In genomic region chr6:82270791-82271392, GRCh38 we compare ENCODE assay signal across 8 cellular contexts. TPM values are rescaled to one million over a fixed set of nuclear protein-coding genes. Genes with fewer than 3 reads are reported as not detected.
DNase-seq lines count a peak whose midpoint lies in the region; ATAC-seq, FAIRE-seq and TF ChIP-seq lines count a peak whose summit lies in the region.

No MANE protein-coding gene starts in this region.

- DNase-seq in CD4-positive, CD25-positive, alpha-beta regulatory T cell = peak in 2 of 3 donors; percentile 42 to 49
- DNase-seq in HPDE6-E6E7 (ENCODE audit: extremely low spot score) (peak; percentile 47), RCC 7860 (ENCODE audit: low spot score) (peak; percentile 50), progenitor cell of endocrine pancreas (ENCODE audit: low spot score, unreplicated experiment) (no peak)
- no peak for DNase-seq in NK-92 treated with Interleukin-12 subunit alpha and Interleukin-12 subunit beta, amount 100 ng/mL, for 24 hours (lab: John Stamatoyannopoulos, UW)

- no peaks in the 10 kb centered on the region for H3K36me3 ChIP-seq in CD4-positive, CD25-positive, alpha-beta regulatory T cell (ENCODE audit: control insufficient read depth, insufficient read depth, low read length)

- H3K36me3 Mint-ChIP-seq in CD4-positive, CD25-positive, alpha-beta regulatory T cell = no peaks in the 10 kb centered on the region
- H3K36me3 Mint-ChIP-seq in progenitor cell of endocrine pancreas (ENCODE audit: insufficient read depth) = no peaks in the 10 kb centered on the region

- no peaks in the 10 kb centered on the region for H3K27me3 ChIP-seq in CD4-positive, CD25-positive, alpha-beta regulatory T cell (ENCODE audit: control insufficient read depth, insufficient read depth, low read length)

- no peak overlapping the region for H3K4me3 ChIP-seq in CD4-positive, CD25-positive, alpha-beta regulatory T cell (ENCODE audit: low read depth, low read length)

- peaks cover 0 to 2% (median 0%) of the 10 kb centered on the region in 7 donors for H3K9me3 Mint-ChIP-seq in CD4-positive, CD25-positive, alpha-beta regulatory T cell
- H3K9me3 Mint-ChIP-seq in progenitor cell of endocrine pancreas (ENCODE audit: low read depth) = no peaks in the 10 kb centered on the region

- FAIRE-seq in RCC 7860 (lab: Jason Lieb, UNC) = peak; percentile 77

- peaks cover 12% of the 10 kb centered on the region for H3K27me3 Mint-ChIP-seq in CD4-positive, CD25-positive, alpha-beta regulatory T cell
- peaks cover 3% of the 10 kb centered on the region for H3K27me3 Mint-ChIP-seq in progenitor cell of endocrine pancreas

- no peaks in the 10 kb centered on the region for H3K4me1 ChIP-seq in CD4-positive, CD25-positive, alpha-beta regulatory T cell (ENCODE audit: control insufficient read depth, insufficient read depth, low read length, poor library complexity, severe bottlenecking)

- no peak overlapping the region for H3K27ac ChIP-seq in CD4-positive, CD25-positive, alpha-beta regulatory T cell (ENCODE audit: insufficient read depth, low read length, poor library complexity, severe bottlenecking)

- peak; percentile 43 to 46 for ATAC-seq in CD4-positive, CD25-positive, alpha-beta regulatory T cell (ENCODE audit: low read depth in 2 of 2)
- ATAC-seq in GM18861 (IDR thresholded peaks at IDR 0.05; ENCODE audit: unreplicated experiment) (peak; percentile 78), esophagus mucosa (peak; percentile 49), HG02981 (IDR thresholded peaks at IDR 0.05; ENCODE audit: unreplicated experiment) (no peak)

- TF ChIP-seq CTCF in progenitor cell of endocrine pancreas (IDR thresholded peaks at IDR 0.05; ENCODE audit: unreplicated experiment) = peak; percentile 80

- no peak overlapping the region for H3K4me3 Mint-ChIP-seq in CD4-positive, CD25-positive, alpha-beta regulatory T cell
- no peak overlapping the region for H3K4me3 Mint-ChIP-seq in progenitor cell of endocrine pancreas (ENCODE audit: low read depth)

- no peaks in the 10 kb centered on the region for H3K9me3 ChIP-seq in CD4-positive, CD25-positive, alpha-beta regulatory T cell (ENCODE audit: control insufficient read depth in 2 of 2, low read length in 2 of 2)

- peaks cover 0 to 6% (median 0%) of the 10 kb centered on the region in 4 donors for H3K4me1 Mint-ChIP-seq in CD4-positive, CD25-positive, alpha-beta regulatory T cell
- H3K4me1 Mint-ChIP-seq in progenitor cell of endocrine pancreas (ENCODE audit: low read depth) = no peaks in the 10 kb centered on the region

- H3K27ac Mint-ChIP-seq in CD4-positive, CD25-positive, alpha-beta regulatory T cell = no peak overlapping the region
- H3K27ac Mint-ChIP-seq in progenitor cell of endocrine pancreas = no peak overlapping the region

RNA-seq across cellular contexts. Expression of gene IBTK, which starts 23.3 kb away (rescaled TPM):
- 29.2 TPM for total RNA-seq in CD4-positive, CD25-positive, alpha-beta regulatory T cell
- 10 to 100 TPM; 22.2 to 26.9 (median 22.6) TPM for polyA plus RNA-seq in CD4-positive, CD25-positive, alpha-beta regulatory T cell
- total RNA-seq in esophagus mucosa = 25.2 TPM
- total RNA-seq in progenitor cell of endocrine pancreas = 34.8 and 36.7 TPM in 2 replicates

Comparison
In these comparisons a context has a peak if more than half of its experiments do, and no peak if none do; other contexts are left out.
1. DNase-seq: peak in CD4-positive, CD25-positive, alpha-beta regulatory T cell (2 of 3), HPDE6-E6E7 (single experiment) and RCC 7860 (single experiment); none in progenitor cell of endocrine pancreas (single experiment) and NK-92 treated with Interleukin-12 subunit alpha and Interleukin-12 subunit beta, amount 100 ng/mL, for 24 hours (single experiment).